In genomic region chr6:139973602-139974373, GRCh38 we compare ENCODE assay signal across 10 cellular contexts.
DNase-seq lines count a peak whose midpoint lies in the region; ATAC-seq, FAIRE-seq and TF ChIP-seq lines count a peak whose summit lies in the region.
"Had no signal": no experiment of that assay in that cellular context is flagged by ENCODE, and none has a peak within 500 bp of the region (broad histone marks: within the 10 kb centered on the region; RNA-seq: fewer than 3 reads in every experiment).

No MANE protein-coding gene starts in this region.

- peak overlapping the region; percentile 31 for H2AFZ ChIP-seq in parathyroid adenoma

- peak overlapping the region; percentile 64 for H3K4me2 ChIP-seq in parathyroid adenoma (ENCODE audit: low read length)

- no peaks in the 10 kb centered on the region for H3K36me3 ChIP-seq in SK-N-MC (ENCODE audit: insufficient read depth, low read length)
- H3K36me3 ChIP-seq in parathyroid adenoma (ENCODE audit: control insufficient read depth, insufficient read depth, low read length), result peaks cover 3% of the 10 kb centered on the region
- no peaks in the 10 kb centered on the region for H3K36me3 ChIP-seq in WERI-Rb-1

- H3K27ac ChIP-seq in SK-N-MC, result peak overlapping the region; percentile 68
- H3K27ac ChIP-seq in parathyroid adenoma, result peak overlapping the region; percentile 92
- H3K27ac ChIP-seq in WERI-Rb-1, result no peak overlapping the region
- H3K27ac ChIP-seq: RWPE1 had no signal

- peaks cover 37% of the 10 kb centered on the region for H3K4me1 ChIP-seq in parathyroid adenoma

- TF ChIP-seq POLR2A in GM12891 (IDR thresholded peaks at IDR 0.05; ENCODE audit: low read depth, low read length), result no peak

- no peak for TF ChIP-seq CTCF in parathyroid adenoma (IDR thresholded peaks at IDR 0.05)
- no peak for TF ChIP-seq CTCF in WERI-Rb-1 (IDR thresholded peaks at IDR 0.05; ENCODE audit: low read depth, low read length)

- no peak for ATAC-seq in GM21723 (IDR thresholded peaks at IDR 0.05; ENCODE audit: unreplicated experiment)
- no peak for ATAC-seq in GM19395 (IDR thresholded peaks at IDR 0.05; ENCODE audit: unreplicated experiment)
- ATAC-seq: activated T-cell treated with anti-CD3 and anti-CD28 coated beads, Interleukin-2, amount 50 U/mL, for 72 hours had no signal

- no peaks in the 10 kb centered on the region for H3K9me3 ChIP-seq in SK-N-MC (ENCODE audit: low read depth, low read length)
- no peaks in the 10 kb centered on the region for H3K9me3 ChIP-seq in parathyroid adenoma (ENCODE audit: control insufficient read depth, low read length)
- H3K9me3 ChIP-seq in WERI-Rb-1 (ENCODE audit: severe bottlenecking), result no peaks in the 10 kb centered on the region

- no peaks in the 10 kb centered on the region for H3K27me3 ChIP-seq in parathyroid adenoma (ENCODE audit: control insufficient read depth, insufficient read depth, low read length)
- no peaks in the 10 kb centered on the region for H3K27me3 ChIP-seq in WERI-Rb-1 (ENCODE audit: insufficient read depth, low read depth, severe bottlenecking)

- H3K79me2 ChIP-seq in parathyroid adenoma, result no peaks in the 10 kb centered on the region

- H3K9ac ChIP-seq in SK-N-MC (ENCODE audit: insufficient read length) (peak overlapping the region; percentile 39), parathyroid adenoma (no peak overlapping the region)

- no peak overlapping the region for H3K4me3 ChIP-seq in SK-N-MC
- peak overlapping the region; percentile 48 for H3K4me3 ChIP-seq in parathyroid adenoma (ENCODE audit: low read depth, low read length)
- H3K4me3 ChIP-seq in WERI-Rb-1 (ENCODE audit: low read depth, low read length), result no peak overlapping the region

- no peak for FAIRE-seq in GM12891 (lab: Jason Lieb, UNC)

- DNase-seq in ELR (ENCODE audit: low read depth) (peak; percentile 89), SK-N-MC (ENCODE audit: low read depth, low spot score) (no peak), glomerular visceral epithelial cell (ENCODE audit: extremely low spot score) (peak; percentile 58), WERI-Rb-1 (no peak), GM12891 (ENCODE audit: insufficient read length, low spot score) (no peak)
- DNase-seq: activated T-cell treated with anti-CD3 and anti-CD28 coated beads, Interleukin-2, amount 50 U/mL, for 72 hours had no signal

TF ChIP-seq in GM12891, 5 proteins besides CTCF, POLR2A, EP300 and RAD21:
- TF ChIP-seq PAX5 (IDR thresholded peaks at IDR 0.05; ENCODE audit: insufficient read depth, low read length, severe bottlenecking) (no peak), SPI1 (IDR thresholded peaks at IDR 0.05; ENCODE audit: low read depth, low read length) (no peak), POLR2AphosphoS5 (IDR thresholded peaks at IDR 0.05; ENCODE audit: low read depth, low read length) (no peak)
TF ChIP-seq in GM12891: peak in this region for 0.

Comparison
In these comparisons a context has a peak if more than half of its experiments do, and no peak if none do; other contexts are left out.
1. DNase-seq: peak in ELR (single experiment) and glomerular visceral epithelial cell (single experiment); none in SK-N-MC (single experiment), WERI-Rb-1 (single experiment) and GM12891 (single experiment).